2 cellular contexts compared by ENCODE assay signal in genomic region chrX:52750952-52751351, GRCh38. TPM values are rescaled to one million over a fixed set of nuclear protein-coding genes. Genes with fewer than 3 reads are reported as not detected.
"Had no signal": no experiment of that assay in that cellular context is flagged by ENCODE, and none has a peak within 500 bp of the region (broad histone marks: within the 10 kb centered on the region; RNA-seq: fewer than 3 reads in every experiment).

Gene SSX2B (plus strand): TSS chrX:52751252. CDS start chrX:52752681, 1,429 bp downstream.

RNA-seq across cellular contexts. Expression of gene SSX2B, which starts in this region (rescaled TPM):
- total RNA-seq: G401, GM12878 had no signal
